Comparison of ENCODE assay signal across 31 cellular contexts in the genomic region with DNA sequence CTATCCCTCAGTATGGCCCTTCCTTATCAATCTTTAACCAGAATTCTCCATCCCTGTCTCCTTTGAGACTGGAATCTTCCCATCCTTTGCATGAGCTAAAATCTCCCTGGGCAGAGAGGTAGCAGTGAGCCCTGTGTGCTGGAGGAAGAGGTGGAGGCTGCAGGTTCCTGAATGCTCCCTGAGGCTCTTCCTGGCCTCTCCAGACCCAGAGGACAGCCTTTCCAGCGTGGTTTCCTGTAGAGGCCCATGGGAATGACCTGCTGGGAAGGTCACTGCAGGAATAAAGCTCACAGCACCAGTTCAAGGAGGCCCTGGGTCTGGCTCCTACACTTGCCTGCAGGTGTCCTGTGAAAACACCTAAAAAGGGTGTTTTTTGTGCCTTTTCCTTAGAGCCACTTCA. TPM values are rescaled to one million over a fixed set of nuclear protein-coding genes. Genes with fewer than 3 reads are reported as not detected.
"Had no signal": no experiment of that assay in that cellular context is flagged by ENCODE, and none has a peak within 500 bp of the region (broad histone marks: within the 10 kb centered on the region; RNA-seq: fewer than 3 reads in every experiment).

No MANE protein-coding gene starts in this region.

- H3K4me3 ChIP-seq: stomach, suprapubic skin, testis, thoracic aorta, thyroid gland, tibial artery, tibial nerve, transverse colon, upper lobe of left lung, upper lobe of right lung, uterus, vagina had no signal

- ATAC-seq: stimulated activated effector memory CD8-positive, alpha-beta T cell treated with anti-CD3 and anti-CD28 coated beads, Interleukin-12 subunit alpha, Interleukin-12 subunit beta, amount 100 ng/mL, for 72 hours; stimulated activated memory B cell treated with anti-CD40 and anti-IgM and Interleukin-4, amounts not matched to agents 10 μg/mL and 1 μg/mL and 100 μg/mL, for 72 hours; stimulated activated naive B cell treated with anti-CD40 and anti-IgM and Interleukin-4, amounts not matched to agents 10 μg/mL and 1 μg/mL and 100 μg/mL, for 72 hours; stimulated activated naive CD8-positive, alpha-beta T cell treated with anti-CD3 and anti-CD28 coated beads, Interleukin-15, amount 100 ng/mL, for 72 hours; stimulated activated naive CD8-positive, alpha-beta T cell treated with anti-CD3 and anti-CD28 coated beads, Interleukin-15, Interleukin-2, amounts not matched to agents 100 U/mL and 50 U/mL, for 24 hours; upper lobe of right lung had no signal

- H3K36me3 ChIP-seq: stomach, suprapubic skin, thoracic aorta, thyroid gland, tibial artery, tibial nerve, transverse colon, upper lobe of left lung, upper lobe of right lung, uterus, vagina had no signal

- H3K27ac ChIP-seq: stomach, suprapubic skin, testis, thoracic aorta, thyroid gland, tibial artery, tibial nerve, transverse colon, upper lobe of left lung, upper lobe of right lung, uterus, vagina had no signal

- DNase-seq: stimulated activated CD4-positive, alpha-beta T cell treated with anti-CD3 and anti-CD28 coated beads, Interleukin-2, amount 100 ng/mL, for 48 hours; stimulated activated CD4-positive, alpha-beta T cell treated with anti-CD3 and anti-CD28 coated beads, Interleukin-4, amount 100 ng/mL, for 1 hour; stimulated activated CD4-positive, alpha-beta T cell treated with anti-CD3 and anti-CD28 coated beads, Interleukin-4, amount 100 ng/mL, for 24 hours; stimulated activated CD4-positive, alpha-beta T cell treated with anti-CD3 and anti-CD28 coated beads, Interleukin-4, amount 100 ng/mL, for 4 hours; stimulated activated CD8-positive, alpha-beta memory T cell treated with anti-CD3 and anti-CD28 coated beads, Interleukin-4, amount 100 ng/mL, for 48 hours; stimulated activated naive B cell treated with anti-CD40 and anti-IgM and Interleukin-4, amounts not matched to agents 10 μg/mL and 1 μg/mL and 100 μg/mL, for 72 hours; stimulated activated naive CD4-positive, alpha-beta T cell; stimulated activated naive CD4-positive, alpha-beta T cell treated with Interleukin-2 at 50 U/mL for 16 hours; stimulated activated naive CD8-positive, alpha-beta T cell treated with anti-CD3 and anti-CD28 coated beads, Interleukin-15, amount 100 ng/mL, for 72 hours; stimulated activated naive CD8-positive, alpha-beta T cell treated with anti-CD3 and anti-CD28 coated beads, Interleukin-15, Interleukin-2, amounts not matched to agents 100 U/mL and 50 U/mL, for 24 hours; stomach; substantia nigra; testis; thyroid gland; tibial artery; transverse colon; trophoblast cell; upper lobe of left lung; upper lobe of right lung; uterus had no signal

- H3K27me3 ChIP-seq: suprapubic skin, testis, thyroid gland, tibial nerve, transverse colon, upper lobe of left lung, upper lobe of right lung, uterus, vagina had no signal

- H3K4me1 ChIP-seq: stomach, suprapubic skin, testis, thyroid gland, tibial artery, tibial nerve, transverse colon, upper lobe of left lung, upper lobe of right lung, uterus, vagina had no signal

- H3K9me3 ChIP-seq: suprapubic skin, testis, thoracic aorta, thyroid gland, tibial artery, tibial nerve, transverse colon, upper lobe of left lung, upper lobe of right lung, uterus, vagina had no signal

RNA-seq across cellular contexts. Expression of a gene that starts 4.6 kb away (rescaled TPM):
- total RNA-seq: stomach, subcutaneous adipose tissue, suprapubic skin, temporal lobe, testis, thoracic aorta, thyroid gland, tibial nerve, upper lobe of left lung, upper lobe of right lung, ureter, urinary bladder, uterus, vagina had no signal
- polyA plus RNA-seq: stomach, thymus, urinary bladder had no signal

RNA-seq across cellular contexts. Expression of a gene that starts 5.4 kb away (rescaled TPM):
- total RNA-seq: stomach, subcutaneous adipose tissue, suprapubic skin, temporal lobe, testis, thoracic aorta, thyroid gland, tibial nerve, transverse colon, upper lobe of left lung, upper lobe of right lung, ureter, urinary bladder, uterus, vagina had no signal
- polyA plus RNA-seq: stomach, thymus, urinary bladder had no signal

RNA-seq across cellular contexts. Expression of a gene that starts 55.1 kb away (rescaled TPM):
- total RNA-seq: stomach, subcutaneous adipose tissue, suprapubic skin, temporal lobe, thoracic aorta, thyroid gland, tibial nerve, transverse colon, upper lobe of left lung, upper lobe of right lung, ureter, urinary bladder, uterus, vagina had no signal
- polyA plus RNA-seq: stomach had no signal
